ENCODE assay signal across 33 cellular contexts in the genomic region with DNA sequence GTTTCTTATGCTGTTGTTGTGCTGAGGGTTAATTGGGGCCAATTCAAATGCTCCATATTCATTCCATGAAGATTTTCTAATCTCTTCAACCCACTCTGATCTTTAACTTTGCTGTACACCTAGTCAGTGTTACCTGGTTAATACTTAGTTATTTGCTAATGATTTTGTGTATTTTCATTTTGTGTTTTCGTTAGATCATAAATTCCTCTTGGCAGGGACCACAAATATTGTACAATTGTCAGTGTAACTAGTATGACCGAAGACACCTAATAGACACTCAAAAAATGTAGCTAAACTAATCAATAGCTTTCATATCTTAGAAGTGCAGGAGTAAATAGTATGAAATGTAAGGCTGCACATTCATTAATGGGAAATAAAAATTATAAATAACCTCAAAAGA.
"Had no signal": no experiment of that assay in that cellular context is flagged by ENCODE, and none has a peak within 500 bp of the region (broad histone marks: within the 10 kb centered on the region; RNA-seq: fewer than 3 reads in every experiment).

No MANE protein-coding gene starts in this region.

- H3K27ac ChIP-seq: adrenal gland, ascending aorta, body of pancreas, brain microvascular endothelial cell, breast epithelium, cardiac muscle cell had no signal

- H3K4me1 ChIP-seq: adrenal gland, ascending aorta, body of pancreas, breast epithelium had no signal

- H3K9me3 ChIP-seq: adrenal gland, ascending aorta, body of pancreas, breast epithelium had no signal

- ATAC-seq: activated naive CD4-positive, alpha-beta T cell treated with anti-CD3 and anti-CD28 coated beads, Interleukin-2, amount 50 U/mL, for 72 hours; activated naive CD8-positive, alpha-beta T cell treated with anti-CD3 and anti-CD28 coated beads, Interleukin-2, amount 50 U/mL, for 24 hours; activated T-cell treated with anti-CD3 and anti-CD28 coated beads, Interleukin-2, amount 50 U/mL, for 4 hours; activated T-cell treated with anti-CD3 and anti-CD28 coated beads, Interleukin-2, amount 50 U/mL, for 72 hours; activated T-helper 17 cell treated with anti-CD3 and anti-CD28 coated beads, Interleukin-2, amount 50 U/mL, for 72 hours; body of pancreas had no signal

- FAIRE-seq: astrocyte, bronchial epithelial cell had no signal

- H3K4me3 ChIP-seq: adrenal gland, ascending aorta, body of pancreas, breast epithelium, cardiac muscle cell had no signal

- DNase-seq: activated effector memory CD4-positive, alpha-beta T cell treated with anti-CD3 and anti-CD28 coated beads, Interleukin-2, amount 50 U/mL, for 16 hours; activated effector memory CD4-positive, alpha-beta T cell treated with Interleukin-2 at 50 U/mL for 16 hours; activated gamma-delta T cell; activated gamma-delta T cell treated with Interleukin-2 at 50 U/mL for 16 hours; activated naive CD4-positive, alpha-beta T cell; activated naive CD4-positive, alpha-beta T cell treated with anti-CD3 and anti-CD28 coated beads for 36 hours; activated naive CD4-positive, alpha-beta T cell treated with anti-CD3 and anti-CD28 coated beads, Interleukin-2, amount 10 ng/mL, durations not matched to agents 7 days and 5 days; activated naive CD4-positive, alpha-beta T cell treated with anti-CD3 and anti-CD28 coated beads, Interleukin-2, amount 50 U/mL, for 16 hours; activated naive CD4-positive, alpha-beta T cell treated with Interleukin-2 at 50 U/mL for 16 hours; activated naive CD8-positive, alpha-beta T cell treated with anti-CD3 and anti-CD28 coated beads for 36 hours; activated naive CD8-positive, alpha-beta T cell treated with anti-CD3 and anti-CD28 coated beads, Interleukin-2, amount 10 ng/mL, durations not matched to agents 7 days and 5 days; activated naive CD8-positive, alpha-beta T cell treated with anti-CD3 and anti-CD28 coated beads, Interleukin-2, amount 50 U/mL, for 24 hours; activated T-cell treated with anti-CD3 and anti-CD28 coated beads, Interleukin-2, amount 50 U/mL, for 24 hours; activated T-cell treated with anti-CD3 and anti-CD28 coated beads, Interleukin-2, amount 50 U/mL, for 4 hours; activated T-cell treated with anti-CD3 and anti-CD28 coated beads, Interleukin-2, amount 50 U/mL, for 48 hours; activated T-cell treated with anti-CD3 and anti-CD28 coated beads, Interleukin-2, amount 50 U/mL, for 72 hours; adrenal gland; amniotic stem cell; amygdala; anterior cingulate cortex; aorta; body of pancreas; brain microvascular endothelial cell; caudate nucleus; central memory CD4-positive, alpha-beta T cell; cerebellar nuclear complex had no signal
